In genomic region chr12:105922670-105923102, GRCh38 we compare ENCODE assay signal across 15 cellular contexts.
DNase-seq lines count a peak whose midpoint lies in the region; ATAC-seq, FAIRE-seq and TF ChIP-seq lines count a peak whose summit lies in the region.
"Had no signal": no experiment of that assay in that cellular context is flagged by ENCODE, and none has a peak within 500 bp of the region (broad histone marks: within the 10 kb centered on the region; RNA-seq: fewer than 3 reads in every experiment).

No MANE protein-coding gene starts in this region.

- H3K4me3 ChIP-seq in AG04450 (ENCODE audit: low read depth, low read length) (no peak overlapping the region), astrocyte of the cerebellum (ENCODE audit: low read depth, low read length) (no peak overlapping the region), right cardiac atrium (ENCODE audit: low read length) (no peak overlapping the region), neuronal stem cell (ENCODE audit: low read length in 2 of 2) (no peak overlapping the region)

- POLR2A ChIA-PET in AG04450 (lab: Yijun Ruan, JAX) = interaction anchor here (0.6 kb wide), 1 partner anchor 55 kb away, joined by 3 read pairs; no protein-coding TSS in a partner anchor

- no peak overlapping the region for H3K23ac ChIP-seq in neuronal stem cell (ENCODE audit: low read depth, low read length, poor library complexity)

- H3K36me3 ChIP-seq in neuronal stem cell (replicated peaks in 1 of 2; ENCODE audit: control insufficient read depth in 2 of 2, insufficient read depth in 2 of 2, low read length in 2 of 2) = no peaks in the 10 kb centered on the region

- no peak overlapping the region for H4K91ac ChIP-seq in neuronal stem cell (ENCODE audit: low read depth, low read length, poor library complexity)

- no peak overlapping the region for H3K4ac ChIP-seq in neuronal stem cell (ENCODE audit: low read length)

- H3K18ac ChIP-seq in neuronal stem cell (ENCODE audit: low read length) = no peak overlapping the region

- in situ Hi-C loops in astrocyte of the cerebellum (cut with HindIII; ENCODE audit: low sequenced_read_pairs) = no loop called here

- ATAC-seq in right cardiac atrium = peak; percentile 83 to 85
- ATAC-seq: left lobe of liver had no signal

- CTCF ChIA-PET in AG04450 (lab: Charles Lee) = interaction anchor here (1.4 to 1.5 kb wide), 2 partner anchors 213 to 503 kb away, joined by 4 to 5 read pairs; no protein-coding TSS in a partner anchor

- no peak overlapping the region for H2BK120ac ChIP-seq in neuronal stem cell (ENCODE audit: low read depth, low read length)

- H3K4me1 ChIP-seq in right cardiac atrium (ENCODE audit: control insufficient read depth, insufficient read depth, low read length) = peaks cover 12% of the 10 kb centered on the region
- no peaks in the 10 kb centered on the region for H3K4me1 ChIP-seq in neuronal stem cell (ENCODE audit: control insufficient read depth in 2 of 2, insufficient read depth in 1 of 2, low read depth in 1 of 2, low read length in 2 of 2)

- no peak overlapping the region for H2AK5ac ChIP-seq in neuronal stem cell (ENCODE audit: low read depth, low read length)

- TF ChIP-seq CTCF in AG04450 (IDR thresholded peaks at IDR 0.05; ENCODE audit: low read depth, low read length) = no peak
- no peak for TF ChIP-seq CTCF in astrocyte of the cerebellum (IDR thresholded peaks at IDR 0.05; ENCODE audit: low read depth, low read length, missing control alignments)

- H3K9me3 ChIP-seq in AG04450 (ENCODE audit: control insufficient read depth, insufficient read depth, low read length) = no peaks in the 10 kb centered on the region
- no peaks in the 10 kb centered on the region for H3K9me3 ChIP-seq in right cardiac atrium (ENCODE audit: control insufficient read depth, low read length)
- H3K9me3 ChIP-seq in neuronal stem cell (replicated peaks in 1 of 2; ENCODE audit: control insufficient read depth in 2 of 2, insufficient read depth in 1 of 2, low read depth in 1 of 2, low read length in 2 of 2) = peaks cover 0 to 4% of the 10 kb centered on the region in 2 donors

- no peak overlapping the region for H3K4me2 ChIP-seq in neuronal stem cell (ENCODE audit: insufficient read depth, low read length, poor library complexity, severe bottlenecking)

- no peak for FAIRE-seq in HTR-8/SVneo (lab: Jason Lieb, UNC)
- FAIRE-seq: H1 had no signal

- DNase-seq in AG04450 (ENCODE audit: low read depth, low spot score) = peak; percentile 54
- peak; percentile 30 for DNase-seq in HTR-8/SVneo (ENCODE audit: insufficient read length, low spot score)
- peak; percentile 27 for DNase-seq in astrocyte of the cerebellum (ENCODE audit: low read depth)
- DNase-seq in right cardiac atrium = no peak
- no peak for DNase-seq in islet precursor cell
- no peak for DNase-seq in posterior vena cava (ENCODE audit: low spot score)
- DNase-seq in neuronal stem cell (ENCODE audit: low spot score) = no peak
- no peak for DNase-seq in activated naive CD4-positive, alpha-beta T cell treated with anti-CD3 and anti-CD28 coated beads, Interleukin-2, amount 50 U/mL, for 16 hours
- DNase-seq: activated effector memory CD4-positive, alpha-beta T cell treated with anti-CD3 and anti-CD28 coated beads, Interleukin-2, amount 50 U/mL, for 16 hours; CD4-positive, CD25-positive, alpha-beta regulatory T cell; endodermal cell; NCI-H526 treated with DMSO at 0.1 percent for 48 hours; stimulated activated CD4-positive, alpha-beta T cell treated with anti-CD3 and anti-CD28 coated beads, Interleukin-12 subunit alpha, Interleukin-12 subunit beta, amount 100 ng/mL, for 4 hours had no signal

- no peak overlapping the region for H3K27ac ChIP-seq in AG04450 (ENCODE audit: low read depth, low read length)
- H3K27ac ChIP-seq in right cardiac atrium (ENCODE audit: low read length) = peak overlapping the region; percentile 86
- no peak overlapping the region for H3K27ac ChIP-seq in neuronal stem cell (replicated peaks; ENCODE audit: low read length)

- H3K79me1 ChIP-seq in neuronal stem cell (ENCODE audit: low read depth, low read length) = no peaks in the 10 kb centered on the region

- H3K9ac ChIP-seq in neuronal stem cell (ENCODE audit: low read depth, low read length, poor library complexity) = no peak overlapping the region

- no peaks in the 10 kb centered on the region for H3K27me3 ChIP-seq in AG04450 (ENCODE audit: control insufficient read depth, insufficient read depth, low read length)
- no peaks in the 10 kb centered on the region for H3K27me3 ChIP-seq in right cardiac atrium (ENCODE audit: control insufficient read depth, insufficient read depth)
- no peaks in the 10 kb centered on the region for H3K27me3 ChIP-seq in neuronal stem cell (ENCODE audit: control insufficient read depth in 3 of 3, insufficient read depth in 3 of 3, low read depth in 1 of 3, low read length in 3 of 3)

- H2BK12ac ChIP-seq in neuronal stem cell (ENCODE audit: low read length) = no peak overlapping the region

- H2AFZ ChIP-seq in neuronal stem cell (ENCODE audit: low read length) = no peak overlapping the region

- no peak overlapping the region for H2BK5ac ChIP-seq in neuronal stem cell (ENCODE audit: low read length)

- H4K8ac ChIP-seq in neuronal stem cell (ENCODE audit: low read depth, low read length) = no peak overlapping the region

- intact Hi-C loops in right cardiac atrium (cut with DNase I) = no loop called here
- intact Hi-C loops in posterior vena cava (cut with DNase I) = no loop called here

- H3K14ac ChIP-seq in neuronal stem cell (ENCODE audit: low read length) = no peak overlapping the region

- no peak overlapping the region for H2BK15ac ChIP-seq in neuronal stem cell (ENCODE audit: low read length)

- 86% methylated on average over 5 of the region's 5 CpGs for WGBS in right cardiac atrium
- no CpG with 5 or more reads among the region's 5 CpGs for WGBS in neuronal stem cell (ENCODE audit: extremely low coverage in 2 of 2, insufficient read length in 2 of 2, insufficient replicate concordance in 1 of 2), 2 donors

Comparison
In these comparisons a context has a peak if more than half of its experiments do, and no peak if none do; other contexts are left out.
1. DNase-seq: peak in AG04450 (single experiment), HTR-8/SVneo (single experiment) and astrocyte of the cerebellum (single experiment); none in right cardiac atrium (0 of 3), islet precursor cell (single experiment), posterior vena cava (single experiment), neuronal stem cell (single experiment) and activated naive CD4-positive, alpha-beta T cell treated with anti-CD3 and anti-CD28 coated beads, Interleukin-2, amount 50 U/mL, for 16 hours (single experiment).